12 cellular contexts compared by ENCODE assay signal in genomic region chr19:56132316-56132822, GRCh38. TPM values are rescaled to one million over a fixed set of nuclear protein-coding genes. Genes with fewer than 3 reads are reported as not detected.
A peak's percentile ranks its signal among the peaks of the same experiment; 100 is the strongest.
DNase-seq lines count a peak whose midpoint lies in the region; ATAC-seq, FAIRE-seq and TF ChIP-seq lines count a peak whose summit lies in the region.
"Had no signal": no experiment of that assay in that cellular context is flagged by ENCODE, and none has a peak within 500 bp of the region (broad histone marks: within the 10 kb centered on the region; RNA-seq: fewer than 3 reads in every experiment).

No MANE protein-coding gene starts in this region.

- no peak for TF ChIP-seq EP300 in K562 (IDR thresholded peaks at IDR 0.05; ENCODE audit: low read length)
- no peak for TF ChIP-seq EP300 in sigmoid colon (IDR thresholded peaks at IDR 0.05)

- no TSS peak for BruUV-seq in K562 (replicated peaks; lab: Mats Ljungman, UMichigan)

- H3K4me3 ChIP-seq in K562 = no peak overlapping the region
- no peak overlapping the region for H3K4me3 ChIP-seq in sigmoid colon
- H3K4me3 ChIP-seq: colonic mucosa had no signal

- H4K20me1 ChIP-seq in K562 (replicated peaks; ENCODE audit: control insufficient read depth, insufficient read depth, low read length) = no peaks in the 10 kb centered on the region

- CTCF ChIA-PET in K562 (lab: Yijun Ruan, JAX; ENCODE audit: low intra/inter-chr PET ratio) = no interaction called here

- H3K79me2 ChIP-seq in K562 (ENCODE audit: control insufficient read depth, insufficient read depth, low read length) = no peaks in the 10 kb centered on the region

- no peak for TF ChIP-seq POLR2A in K562 (conservative IDR thresholded peaks at IDR 0.05)
- no peak for TF ChIP-seq POLR2A in sigmoid colon (IDR thresholded peaks at IDR 0.05)

- FAIRE-seq in K562 (lab: Jason Lieb, UNC) = no peak

- H3K27me3 ChIP-seq in K562 (ENCODE audit: control insufficient read depth in 2 of 2, insufficient read depth in 2 of 2, low read length in 2 of 2) = no peaks in the 10 kb centered on the region
- H3K27me3 ChIP-seq in sigmoid colon = no peaks in the 10 kb centered on the region
- H3K27me3 ChIP-seq: colonic mucosa had no signal

- ATAC-seq in K562 (no peak), HG03139 (IDR thresholded peaks at IDR 0.05; ENCODE audit: unreplicated experiment) (no peak), HG03439 (IDR thresholded peaks at IDR 0.05; ENCODE audit: unreplicated experiment) (no peak), GM21529 (IDR thresholded peaks at IDR 0.05; ENCODE audit: unreplicated experiment) (no peak), GM19328 (IDR thresholded peaks at IDR 0.05; ENCODE audit: unreplicated experiment) (no peak)

- no peak for TF ChIP-seq RAD21 in K562 (CRISPR knock-in tag; conservative IDR thresholded peaks at IDR 0.05 in 1 of 2, IDR thresholded peaks at IDR 0.05 in 1 of 2)

- in situ Hi-C loops in K562 (cut with MboI) = loop anchor here (25.0 kb wide), 1 partner anchor 970 kb away; the partner anchor contains the start of genes DNAAF3 and TNNI3

- intact Hi-C loops in K562 (cut with micrococcal nuclease) = no loop called here
- intact Hi-C loops in sigmoid colon (cut with DNase I) = no loop called here

- TF ChIP-seq CTCF in K562 (IDR thresholded peaks at IDR 0.05 in 2 of 3, conservative IDR thresholded peaks at IDR 0.05 in 1 of 3; ENCODE audit: insufficient read depth in 2 of 3, low read depth in 1 of 3, low read length in 3 of 3) (no peak), sigmoid colon (IDR thresholded peaks at IDR 0.05) (no peak)

- peak overlapping the region; percentile 26; the same call in 1 of the 2 replicates for H2AFZ ChIP-seq in K562 (ENCODE audit: low read depth, low read length)

- H3K4me2 ChIP-seq in K562 (ENCODE audit: insufficient read depth, low read length) = no peak overlapping the region

- H3K9me3 ChIP-seq in K562 (replicated peaks; ENCODE audit: control insufficient read depth, insufficient read depth, low read depth, low read length) = no peaks in the 10 kb centered on the region
- H3K9me3 ChIP-seq in sigmoid colon = no peaks in the 10 kb centered on the region
- H3K9me3 ChIP-seq: colonic mucosa had no signal

- H3K9ac ChIP-seq in K562 (ENCODE audit: insufficient read depth in 1 of 2, low read depth in 2 of 2, low read length in 2 of 2) = peak overlapping the region in 1 of 2 experiments; percentile 64; a peak in 1 of 4 replicates

- H3K36me3 ChIP-seq in K562 (ENCODE audit: control insufficient read depth, insufficient read depth, low read length) (no peaks in the 10 kb centered on the region), sigmoid colon (no peaks in the 10 kb centered on the region)
- H3K36me3 ChIP-seq: colonic mucosa had no signal

- H3K27ac ChIP-seq in K562 (ENCODE audit: extremely low read depth, low read depth, low read length) (no peak overlapping the region), sigmoid colon (peak overlapping the region; percentile 73 to 82 (median 75))
- H3K27ac ChIP-seq: colonic mucosa had no signal

- DNase-seq in Daoy (ENCODE audit: low read depth) (peak; percentile 28), K562 (ENCODE audit: extremely low read depth in 1 of 4, low spot score in 3 of 4) (no peak), iris pigment epithelial cell (ENCODE audit: low read depth) (peak; percentile 82), sigmoid colon (no peak)
- DNase-seq: colonic mucosa, KBM-7, NCI-H524 treated with DMSO at 0.1 percent for 48 hours had no signal

- POLR2A ChIA-PET in K562 (lab: Yijun Ruan, JAX) = interaction anchor here (0.5 kb wide), 1 partner anchor 213 kb away, joined by 3 read pairs; no protein-coding TSS in a partner anchor

- H3K4me1 ChIP-seq in K562 (replicated peaks in 1 of 2; ENCODE audit: control insufficient read depth in 2 of 2, insufficient read depth in 2 of 2, low read length in 2 of 2) (peaks cover 5 to 9% of the 10 kb centered on the region in 2 experiments; a peak in 4 of 5 replicates), sigmoid colon (peaks cover 0 to 12% (median 10%) of the 10 kb centered on the region in 4 donors)
- H3K4me1 ChIP-seq: colonic mucosa had no signal

- H3K9me1 ChIP-seq in K562 (ENCODE audit: control insufficient read depth, insufficient read depth, low read length) = peaks cover 2% of the 10 kb centered on the region

- WGBS in K562 (ENCODE audit: insufficient coverage, low coverage, missing lambda C conversion rate) = 57% methylated on average over 11 of the region's 14 CpGs
- WGBS in sigmoid colon, 2 donors = 73 to 80% methylated on average over 14 of the region's 14 CpGs

TF ChIP-seq in K562, 482 proteins besides CTCF, POLR2A, EP300 and RAD21 (continues in another document):
- no peak for TF ChIP-seq E2F1 (CRISPR knock-in tag; IDR thresholded peaks at IDR 0.05)

RNA-seq across cellular contexts. Expression of gene ZNF444, which starts 8.7 kb away (rescaled TPM):
- total RNA-seq in Daoy (2014; rRNA removed; shearing (Covaris generic)) = 24.3 and 36.4 TPM in 2 replicates
- 10.3 and 22.0 TPM in 2 replicates for total RNA-seq in K562 (2011; cell fraction: chromatin; rRNA removed; ENCODE audit: low replicate concordance)
- 14.7 and 18.6 TPM in 2 replicates for total RNA-seq in K562 (2011; cell fraction: nucleolus; rRNA removed)
- 13.4 and 17.9 TPM in 2 replicates for total RNA-seq in K562 (2011; cell fraction: nucleoplasm; rRNA removed)
- total RNA-seq in K562 (2014; rRNA removed) (20.0 and 20.8 TPM in 2 replicates), K562 (2014; rRNA removed; fragmentation: Illumina TruSeq; extraction: Trizol) (2.0 and 2.8 TPM in 2 replicates), K562 (2015; rRNA removed; fragmentation: Illumina TruSeq; extraction: Trizol) (6.9 and 7.0 TPM in 2 replicates), K562 (2021) (38.8 and 40.0 TPM in 2 replicates), sigmoid colon (10 to 100 TPM; 25.3 to 57.4 (median 34.1) TPM)
- polyA plus RNA-seq in K562 (2011; rRNA removed) (6.1 and 7.4 TPM in 2 replicates), K562 (2014; fragmentation: Illumina TruSeq; extraction: Trizol) (7.7 and 10.6 TPM in 2 replicates), K562 (2014; fragmentation: Nextera tagmentation; extraction: Ambion mirVana) (under 1 TPM; 0.39 to 0.49 TPM), K562 (2014; rRNA removed) (24.3 and 28.4 TPM in 2 replicates), sigmoid colon (10 to 100 TPM; 11.4 to 27.9 (median 14.3) TPM)
- polyA plus RNA-seq in K562 (2011; cell fraction: cytosol; rRNA removed) = 14.2 and 42.2 TPM in 2 replicates
- 10.7 and 21.0 TPM in 2 replicates for polyA plus RNA-seq in K562 (2011; cell fraction: nucleus; rRNA removed)
- polyA plus RNA-seq in K562 (2012) = 17.4 and 18.2 TPM in 2 replicates
- polyA minus RNA-seq in K562 (2011; rRNA and poly(A)+ RNA removed) = 2.2 and 4.2 TPM in 2 replicates
- polyA minus RNA-seq in K562 (2011; cell fraction: cytosol; rRNA and poly(A)+ RNA removed) = 8.6 and 9.5 TPM in 2 replicates
- polyA minus RNA-seq in K562 (2011; cell fraction: nucleus; rRNA and poly(A)+ RNA removed) = 2.8 and 3.4 TPM in 2 replicates

RNA-seq across cellular contexts. Expression of gene ZNF787, which starts 11.3 kb away (rescaled TPM):
- 18.8 and 43.8 TPM in 2 replicates for total RNA-seq in Daoy (2014; rRNA removed; shearing (Covaris generic))
- total RNA-seq in K562 (2011; cell fraction: chromatin; rRNA removed; ENCODE audit: low replicate concordance) = 17.6 and 47.4 TPM in 2 replicates
- total RNA-seq in K562 (2011; cell fraction: nucleolus; rRNA removed) = 27.8 and 29.1 TPM in 2 replicates
- total RNA-seq in K562 (2011; cell fraction: nucleoplasm; rRNA removed) = 19.5 and 20.7 TPM in 2 replicates
- total RNA-seq in K562 (2014; rRNA removed) (77.6 and 84.0 TPM in 2 replicates), K562 (2014; rRNA removed; fragmentation: Illumina TruSeq; extraction: Trizol) (5.3 and 5.7 TPM in 2 replicates), K562 (2015; rRNA removed; fragmentation: Illumina TruSeq; extraction: Trizol) (26.1 and 30.6 TPM in 2 replicates), K562 (2021) (65.9 and 73.8 TPM in 2 replicates), sigmoid colon (10 to 100 TPM; 11.0 to 14.1 (median 12.1) TPM)
- polyA plus RNA-seq in K562 (2011; rRNA removed) (7.3 and 10.9 TPM in 2 replicates), K562 (2014; fragmentation: Illumina TruSeq; extraction: Trizol) (6.9 and 20.9 TPM in 2 replicates), K562 (2014; fragmentation: Nextera tagmentation; extraction: Ambion mirVana) (under 1 TPM; 0.45 to 0.53 TPM), K562 (2014; rRNA removed) (51.1 and 54.4 TPM in 2 replicates), sigmoid colon (10 to 100 TPM; 25.2 to 38.3 (median 26.1) TPM)
- 11.1 and 55.5 TPM in 2 replicates for polyA plus RNA-seq in K562 (2011; cell fraction: cytosol; rRNA removed)
- 10.4 and 17.2 TPM in 2 replicates for polyA plus RNA-seq in K562 (2011; cell fraction: nucleus; rRNA removed)
- 35.3 and 37.8 TPM in 2 replicates for polyA plus RNA-seq in K562 (2012)
- polyA minus RNA-seq in K562 (2011; rRNA and poly(A)+ RNA removed) = 1.8 and 3.2 TPM in 2 replicates
- polyA minus RNA-seq in K562 (2011; cell fraction: cytosol; rRNA and poly(A)+ RNA removed) = 20.8 and 30.9 TPM in 2 replicates
- 6.3 and 6.7 TPM in 2 replicates for polyA minus RNA-seq in K562 (2011; cell fraction: nucleus; rRNA and poly(A)+ RNA removed)

RNA-seq across cellular contexts. Expression of gene GALP, which starts 43.4 kb away (rescaled TPM):
- total RNA-seq in Daoy (2014; rRNA removed; shearing (Covaris generic)) = not detected in 2 replicates
- not detected in 2 replicates for total RNA-seq in K562 (2011; cell fraction: chromatin; rRNA removed; ENCODE audit: low replicate concordance)
- total RNA-seq in K562 (2011; cell fraction: nucleolus; rRNA removed) = not detected in 2 replicates
- total RNA-seq in K562 (2011; cell fraction: nucleoplasm; rRNA removed) = not detected in 2 replicates
- total RNA-seq in K562 (2014; rRNA removed) = not detected in 2 replicates
- total RNA-seq in K562 (2014; rRNA removed; fragmentation: Illumina TruSeq; extraction: Trizol) = not detected in 2 replicates
- total RNA-seq in K562 (2015; rRNA removed; fragmentation: Illumina TruSeq; extraction: Trizol) = not detected in 2 replicates
- total RNA-seq in K562 (2021) = not detected in 2 replicates
- not detected in 2 replicates for polyA plus RNA-seq in K562 (2011; rRNA removed)
- polyA plus RNA-seq in K562 (2011; cell fraction: cytosol; rRNA removed) = not detected in 2 replicates
- not detected in 2 replicates for polyA plus RNA-seq in K562 (2011; cell fraction: nucleus; rRNA removed)
- not detected in 2 replicates for polyA plus RNA-seq in K562 (2012)
- not detected in 2 replicates for polyA plus RNA-seq in K562 (2014; fragmentation: Illumina TruSeq; extraction: Trizol)
- not detected for polyA plus RNA-seq in K562 (2014; fragmentation: Nextera tagmentation; extraction: Ambion mirVana)
- not detected in 2 replicates for polyA plus RNA-seq in K562 (2014; rRNA removed)
- polyA minus RNA-seq in K562 (2011; rRNA and poly(A)+ RNA removed) = not detected in 2 replicates
- not detected in 2 replicates for polyA minus RNA-seq in K562 (2011; cell fraction: cytosol; rRNA and poly(A)+ RNA removed)
- polyA minus RNA-seq in K562 (2011; cell fraction: nucleus; rRNA and poly(A)+ RNA removed) = not detected in 2 replicates
- total RNA-seq in sigmoid colon = not detected
- not detected for polyA plus RNA-seq in sigmoid colon
- total RNA-seq: activated CD8-positive, alpha-beta memory T cell treated with anti-CD3 and anti-CD28 coated beads for 36 hours; colonic mucosa had no signal

Comparison
In these comparisons a context has a peak if more than half of its experiments do, and no peak if none do; other contexts are left out.
1. DNase-seq: peak in Daoy (single experiment) and iris pigment epithelial cell (single experiment); none in K562 (0 of 4) and sigmoid colon (single experiment).